ENCODE assay signal across 9 cellular contexts in genomic region chr3:170178631-170179030, GRCh38. TPM values are rescaled to one million over a fixed set of nuclear protein-coding genes. Genes with fewer than 3 reads are reported as not detected.
DNase-seq lines count a peak whose midpoint lies in the region; ATAC-seq and TF ChIP-seq lines count a peak whose summit lies in the region.
"Had no signal": no experiment of that assay in that cellular context is flagged by ENCODE, and none has a peak within 500 bp of the region (broad histone marks: within the 10 kb centered on the region; RNA-seq: fewer than 3 reads in every experiment).

No MANE protein-coding gene starts in this region.

- peaks cover 0 to 38% (median 12%) of the 10 kb centered on the region in 4 donors for H3K36me3 ChIP-seq in transverse colon
- H3K36me3 ChIP-seq in uterus, result no peaks in the 10 kb centered on the region

- CTCF ChIA-PET in activated CD4-positive, alpha-beta T cell treated with anti-CD3 and anti-CD28 coated beads, Interleukin-2, amount 10 ng/mL, durations not matched to agents 7 days and 5 days (lab: Charles Lee), result interaction anchor here (0.8 to 1.1 kb wide), 3 partner anchors 15 to 323 kb away, joined by 3 to 4 read pairs (median 4); no protein-coding TSS in a partner anchor

- H3K4me1 Mint-ChIP-seq in activated CD4-positive, alpha-beta T cell treated with anti-CD3 and anti-CD28 coated beads, Interleukin-2, amount 10 ng/mL, durations not matched to agents 7 days and 5 days, result peaks cover 36% of the 10 kb centered on the region
- H3K4me1 Mint-ChIP-seq in immature natural killer cell, result peaks cover 34 to 57% of the 10 kb centered on the region in 2 donors

- H3K27ac ChIP-seq in transverse colon, result no peak overlapping the region
- no peak overlapping the region for H3K27ac ChIP-seq in uterus

- POLR2A ChIA-PET in activated CD4-positive, alpha-beta T cell treated with anti-CD3 and anti-CD28 coated beads, Interleukin-2, amount 10 ng/mL, durations not matched to agents 7 days and 5 days (lab: Charles Lee), result no interaction called here

- no peak for TF ChIP-seq POLR2A in transverse colon (IDR thresholded peaks at IDR 0.05)
- TF ChIP-seq POLR2A in uterus (IDR thresholded peaks at IDR 0.05), result no peak

- peak; percentile 32 for DNase-seq in activated CD8-positive, alpha-beta memory T cell treated with anti-CD3 and anti-CD28 coated beads, Interleukin-2, amount 50 U/mL, for 1 hour (ENCODE audit: extremely low read depth)
- no peak for DNase-seq in activated CD8-positive, alpha-beta memory T cell treated with anti-CD3 and anti-CD28 coated beads, Interleukin-2, amount 50 U/mL, for 48 hours
- peak; percentile 82 for DNase-seq in activated CD4-positive, alpha-beta T cell treated with anti-CD3 and anti-CD28 coated beads, Interleukin-2, amount 10 ng/mL, durations not matched to agents 7 days and 5 days
- DNase-seq in immature natural killer cell (peak; percentile 55 to 65 (median 61)), transverse colon (peak; percentile 41), uterus (no peak), NCI-H510A (lab: John Stamatoyannopoulos, UW) (no peak)
- DNase-seq: NCI-H2081 had no signal

- peaks cover 37% of the 10 kb centered on the region for H3K36me3 Mint-ChIP-seq in activated CD4-positive, alpha-beta T cell treated with anti-CD3 and anti-CD28 coated beads, Interleukin-2, amount 10 ng/mL, durations not matched to agents 7 days and 5 days (ENCODE audit: low read depth)
- peaks cover 6 to 22% (median 8%) of the 10 kb centered on the region in 3 donors for H3K36me3 Mint-ChIP-seq in immature natural killer cell

- no peak for ATAC-seq in GM19397 (IDR thresholded peaks at IDR 0.05; ENCODE audit: unreplicated experiment)

- H3K4me3 Mint-ChIP-seq in activated CD4-positive, alpha-beta T cell treated with anti-CD3 and anti-CD28 coated beads, Interleukin-2, amount 10 ng/mL, durations not matched to agents 7 days and 5 days, result peak overlapping the region; percentile 65
- peak overlapping the region; percentile 31 to 70 (median 56) for H3K4me3 Mint-ChIP-seq in immature natural killer cell

- H3K9me3 Mint-ChIP-seq in activated CD4-positive, alpha-beta T cell treated with anti-CD3 and anti-CD28 coated beads, Interleukin-2, amount 10 ng/mL, durations not matched to agents 7 days and 5 days, result no peaks in the 10 kb centered on the region
- H3K9me3 Mint-ChIP-seq in immature natural killer cell, result no peaks in the 10 kb centered on the region

- in situ Hi-C loops in transverse colon (cut with MboI; ENCODE audit: low pct_ligation_motif_present in 1 of 4, low pct_unique_long_range_greater_than_20kb in 1 of 4, low sequenced_read_pairs in 3 of 4), result no loop called here

- no peak overlapping the region for H3K4me3 ChIP-seq in transverse colon
- no peak overlapping the region for H3K4me3 ChIP-seq in uterus

- intact Hi-C loops in transverse colon (cut with DNase I; ENCODE audit: low total_unique reads) (no loop called here), uterus (cut with DNase I; ENCODE audit: low total_unique reads) (no loop called here)

- H3K9me3 ChIP-seq in transverse colon (no peaks in the 10 kb centered on the region), uterus (no peaks in the 10 kb centered on the region)

- no peaks in the 10 kb centered on the region for H3K27me3 Mint-ChIP-seq in activated CD4-positive, alpha-beta T cell treated with anti-CD3 and anti-CD28 coated beads, Interleukin-2, amount 10 ng/mL, durations not matched to agents 7 days and 5 days
- peaks cover 3 to 14% (median 7%) of the 10 kb centered on the region in 3 donors for H3K27me3 Mint-ChIP-seq in immature natural killer cell (ENCODE audit: low read depth in 3 of 3)

- peak overlapping the region; percentile 76 for H3K27ac Mint-ChIP-seq in activated CD4-positive, alpha-beta T cell treated with anti-CD3 and anti-CD28 coated beads, Interleukin-2, amount 10 ng/mL, durations not matched to agents 7 days and 5 days
- peak overlapping the region; percentile 51 to 87 (median 78) for H3K27ac Mint-ChIP-seq in immature natural killer cell

- no peaks in the 10 kb centered on the region for H3K27me3 ChIP-seq in transverse colon
- H3K27me3 ChIP-seq in uterus, result no peaks in the 10 kb centered on the region

- 42 to 55% methylated on average over 3 of the region's 3 CpGs for WGBS in transverse colon (ENCODE audit: low coverage in 1 of 2), 2 donors

- TF ChIP-seq CTCF in transverse colon (IDR thresholded peaks at IDR 0.05) (no peak), uterus (IDR thresholded peaks at IDR 0.05) (no peak)

- H3K4me1 ChIP-seq in transverse colon, result peaks cover 5 to 51% (median 40%) of the 10 kb centered on the region in 4 donors
- peaks cover 0 to 10% of the 10 kb centered on the region in 2 donors for H3K4me1 ChIP-seq in uterus

- TF ChIP-seq EP300 in transverse colon (IDR thresholded peaks at IDR 0.05; ENCODE audit: low read depth), result no peak

RNA-seq across cellular contexts. Expression of gene PHC3, which starts 2.9 kb away (rescaled TPM):
- 100 to 1,000 TPM in 1 of 2 experiments, 10 to 100 TPM in 1; 67.5 to 103 TPM for total RNA-seq in activated CD4-positive, alpha-beta T cell treated with anti-CD3 and anti-CD28 coated beads, Interleukin-2, amount 10 ng/mL, durations not matched to agents 7 days and 5 days
- polyA plus RNA-seq in immature natural killer cell, result 10 to 100 TPM; 18.2 to 37.2 (median 19.0) TPM
- total RNA-seq in transverse colon (10 to 100 TPM; 44.9 to 87.0 (median 69.7) TPM), uterus (100 to 1,000 TPM in 2 of 4 donors, 10 to 100 TPM in 2; 28.5 to 164 (median 87.1) TPM)

RNA-seq across cellular contexts. Expression of gene PRKCI, which starts 43.6 kb away (rescaled TPM):
- 10 to 100 TPM; 24.5 to 26.5 TPM for total RNA-seq in activated CD4-positive, alpha-beta T cell treated with anti-CD3 and anti-CD28 coated beads, Interleukin-2, amount 10 ng/mL, durations not matched to agents 7 days and 5 days
- 10 to 100 TPM in 2 of 3 donors, 1 to 10 TPM in 1; 6.8 to 15.4 (median 14.8) TPM for polyA plus RNA-seq in immature natural killer cell
- total RNA-seq in transverse colon (10 to 100 TPM; 21.1 to 52.1 (median 36.0) TPM), uterus (10 to 100 TPM; 14.9 to 84.9 (median 40.6) TPM)

Comparison
In these comparisons a context has a peak if more than half of its experiments do, and no peak if none do; other contexts are left out.
1. DNase-seq: peak in activated CD8-positive, alpha-beta memory T cell treated with anti-CD3 and anti-CD28 coated beads, Interleukin-2, amount 50 U/mL, for 1 hour (single experiment), activated CD4-positive, alpha-beta T cell treated with anti-CD3 and anti-CD28 coated beads, Interleukin-2, amount 10 ng/mL, durations not matched to agents 7 days and 5 days (single experiment), immature natural killer cell (3 of 3) and transverse colon (single experiment); none in activated CD8-positive, alpha-beta memory T cell treated with anti-CD3 and anti-CD28 coated beads, Interleukin-2, amount 50 U/mL, for 48 hours (single experiment), uterus (0 of 2) and NCI-H510A (single experiment).